ENCODE assay signal across 9 cellular contexts in the genomic region with DNA sequence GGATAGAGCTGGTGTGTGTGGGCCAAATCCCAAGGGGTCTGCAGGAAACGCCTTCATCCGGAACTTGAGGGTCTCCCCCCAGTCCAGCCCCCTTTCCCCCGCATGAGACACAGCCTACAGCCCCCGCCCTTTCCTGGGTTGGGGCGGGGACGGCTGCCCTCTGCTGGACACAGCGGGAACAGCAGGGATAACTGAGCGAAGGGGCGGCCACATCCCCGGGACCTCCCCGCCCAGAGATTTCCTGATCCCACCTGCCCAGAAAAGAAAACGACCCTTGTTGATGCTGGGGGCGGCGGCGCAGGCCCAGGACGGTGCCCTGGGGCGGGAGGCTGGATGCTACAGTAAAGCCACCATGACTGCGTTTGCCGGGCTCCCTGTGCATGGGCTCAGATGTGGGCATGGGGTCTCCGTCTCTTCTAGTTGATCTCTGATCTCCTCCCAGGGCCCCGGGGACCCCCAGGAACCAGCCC. TPM values are rescaled to one million over a fixed set of nuclear protein-coding genes. Genes with fewer than 3 reads are reported as not detected.
DNase-seq lines count a peak whose midpoint lies in the region; ATAC-seq and TF ChIP-seq lines count a peak whose summit lies in the region.
"Had no signal": no experiment of that assay in that cellular context is flagged by ENCODE, and none has a peak within 500 bp of the region (broad histone marks: within the 10 kb centered on the region; RNA-seq: fewer than 3 reads in every experiment).

No MANE protein-coding gene starts in this region.

- no peak overlapping the region for H3K27ac Mint-ChIP-seq in Calu3 (ENCODE audit: unreplicated experiment)

- TF ChIP-seq CTCF in Calu3 (IDR thresholded peaks at IDR 0.05; ENCODE audit: unreplicated experiment): peak; percentile 53
- peak; percentile 99 for TF ChIP-seq CTCF in MM.1S (IDR thresholded peaks at IDR 0.05; ENCODE audit: low read length)
- TF ChIP-seq CTCF in fibroblast of the aortic adventitia (IDR thresholded peaks at IDR 0.05; ENCODE audit: insufficient read depth, low read length): peak; percentile 92
- TF ChIP-seq CTCF in retinal pigment epithelial cell (conservative IDR thresholded peaks at IDR 0.05; ENCODE audit: low read depth, low read length): peak; percentile 86

- no peaks in the 10 kb centered on the region for H3K79me2 ChIP-seq in MM.1S (ENCODE audit: low read length)

- no peaks in the 10 kb centered on the region for H3K9me2 ChIP-seq in MM.1S (replicated peaks; ENCODE audit: insufficient read depth, low read length)

- H3K4me1 ChIP-seq in MM.1S (ENCODE audit: low read length): no peaks in the 10 kb centered on the region

- BruUV-seq in Calu3 (replicated peaks; lab: Mats Ljungman, UMichigan): no TSS peak

- H3K9ac ChIP-seq in MM.1S (ENCODE audit: low read length): no peak overlapping the region

- DNase-seq in Calu3: no peak
- peak; percentile 26 for DNase-seq in MM.1S
- DNase-seq in activated T-cell treated with anti-CD3 and anti-CD28 coated beads for 4 hours: peak; percentile 60
- no peak for DNase-seq in fibroblast of the aortic adventitia (ENCODE audit: low read depth)
- no peak for DNase-seq in retinal pigment epithelial cell (ENCODE audit: low read depth)
- no peak for DNase-seq in GDM1 (lab: John Stamatoyannopoulos, UW)
- DNase-seq in GF-D8 (lab: John Stamatoyannopoulos, UW): no peak

- peaks cover 41% of the 10 kb centered on the region for H3K36me3 Mint-ChIP-seq in Calu3 (ENCODE audit: insufficient read depth, unreplicated experiment)

- no peak overlapping the region for H3K4me3 ChIP-seq in MM.1S (ENCODE audit: low read length)
- H3K4me3 ChIP-seq in fibroblast of the aortic adventitia (ENCODE audit: low read depth, low read length): no peak overlapping the region
- H3K4me3 ChIP-seq in retinal pigment epithelial cell (ENCODE audit: low read length): no peak overlapping the region

- no peaks in the 10 kb centered on the region for H3K36me3 ChIP-seq in MM.1S (replicated peaks; ENCODE audit: insufficient read depth, low read length)

- H3K4me1 Mint-ChIP-seq in Calu3 (ENCODE audit: low read depth, unreplicated experiment): peaks cover 5% of the 10 kb centered on the region

- no peak overlapping the region for H2AFZ ChIP-seq in MM.1S (ENCODE audit: low read length)

- H4K20me1 ChIP-seq in MM.1S (ENCODE audit: insufficient read depth, low read length): no peaks in the 10 kb centered on the region

- H3K9me3 ChIP-seq in MM.1S (replicated peaks; ENCODE audit: insufficient read depth, low read length): no peaks in the 10 kb centered on the region

- no peaks in the 10 kb centered on the region for H3K27me3 Mint-ChIP-seq in Calu3 (ENCODE audit: unreplicated experiment)

- no peak overlapping the region; the same call in 1 of the 2 replicates for H3K4me2 ChIP-seq in MM.1S (ENCODE audit: low read depth, low read length)

- peaks cover 90% of the 10 kb centered on the region for H3K27me3 ChIP-seq in MM.1S (replicated peaks; ENCODE audit: insufficient read depth, low read length)

- H3F3A ChIP-seq in MM.1S (ENCODE audit: insufficient read depth, low read length): no peaks in the 10 kb centered on the region

- H3K27ac ChIP-seq in MM.1S (ENCODE audit: low read length): no peak overlapping the region

- H3K4me3 Mint-ChIP-seq in Calu3 (ENCODE audit: low read depth, unreplicated experiment): no peak overlapping the region

- intact Hi-C loops in Calu3 (cut with micrococcal nuclease; ENCODE audit: unreplicated experiment): no loop called here

- no peaks in the 10 kb centered on the region for H3K9me3 Mint-ChIP-seq in Calu3 (ENCODE audit: low read depth, unreplicated experiment)

- ATAC-seq in GM21717 (IDR thresholded peaks at IDR 0.05; ENCODE audit: unreplicated experiment): no peak

- CTCF ChIA-PET in Calu3 (lab: Charles Lee): no interaction called here

RNA-seq across cellular contexts. Expression of gene ONECUT3, which starts 14.2 kb away (rescaled TPM):
- 20.0 and 25.7 TPM in 2 replicates for total RNA-seq in Calu3 (2022)
- total RNA-seq in fibroblast of the aortic adventitia (ENCODE audit: low replicate concordance): not detected in 2 replicates
- total RNA-seq: M059J had no signal

RNA-seq across cellular contexts. Expression of gene ATP8B3, which starts 44.6 kb away (rescaled TPM):
- total RNA-seq in Calu3 (2022): 5.9 and 6.7 TPM in 2 replicates
- total RNA-seq in fibroblast of the aortic adventitia (ENCODE audit: low replicate concordance): 0.16 and 3.3 TPM in 2 replicates

Comparison
In these comparisons a context has a peak if more than half of its experiments do, and no peak if none do; other contexts are left out.
1. DNase-seq: peak in MM.1S (single experiment) and activated T-cell treated with anti-CD3 and anti-CD28 coated beads for 4 hours (single experiment); none in Calu3 (single experiment), fibroblast of the aortic adventitia (single experiment), retinal pigment epithelial cell (single experiment), GDM1 (single experiment) and GF-D8 (single experiment).
2. RNA of gene ONECUT3, which starts 14.2 kb away (total RNA-seq): 20.0 to 25.7 TPM in Calu3; not detected in fibroblast of the aortic adventitia; every median in the first group is over 10 times any median in the second.
3. Peak in every context shown above with its lines, with median percentiles within 50 percentile points of each other: CTCF ChIP-seq.